10 cellular contexts compared by ENCODE assay signal in genomic region chr1:39632491-39633417, GRCh38. TPM values are rescaled to one million over a fixed set of nuclear protein-coding genes. Genes with fewer than 3 reads are reported as not detected.
DNase-seq lines count a peak whose midpoint lies in the region; ATAC-seq and TF ChIP-seq lines count a peak whose summit lies in the region.
"Had no signal": no experiment of that assay in that cellular context is flagged by ENCODE, and none has a peak within 500 bp of the region (broad histone marks: within the 10 kb centered on the region; RNA-seq: fewer than 3 reads in every experiment).

No MANE protein-coding gene starts in this region.

- peaks cover 3% of the 10 kb centered on the region for H3K9me3 Mint-ChIP-seq in glutamatergic neuron (ENCODE audit: unreplicated experiment)
- H3K9me3 Mint-ChIP-seq: activated naive CD8-positive, alpha-beta T cell treated with anti-CD3 and anti-CD28 coated beads, Interleukin-2, amount 10 ng/mL, durations not matched to agents 7 days and 5 days had no signal

- ATAC-seq in PC-3 (peak; percentile 89), GM21526 (IDR thresholded peaks at IDR 0.05; ENCODE audit: low FRiP score, unreplicated experiment) (no peak)

- DNase-seq in PC-3 (peak; percentile 39), glutamatergic neuron (peak; percentile 72), osteoblast (ENCODE audit: insufficient read length, low spot score, missing footprints) (peak; percentile 97), T-helper 9 cell (no peak), amniotic stem cell (lab: John Stamatoyannopoulos, UW) (no peak), NCI-H1105 (lab: John Stamatoyannopoulos, UW) (no peak)
- DNase-seq: activated naive CD8-positive, alpha-beta T cell treated with anti-CD3 and anti-CD28 coated beads, Interleukin-2, amount 10 ng/mL, durations not matched to agents 7 days and 5 days had no signal

- H2AFZ ChIP-seq in PC-3 (ENCODE audit: low read length) (peak overlapping the region; percentile 68), osteoblast (ENCODE audit: low read length) (peak overlapping the region; percentile 12)

- H3K4me3 ChIP-seq in BLaER1 treated with 17β-estradiol and CSF1 and Interleukin-3, amounts not matched to agents 10 nM and 100 nM = no peak overlapping the region
- H3K4me3 ChIP-seq in PC-3 (ENCODE audit: low read length) = no peak overlapping the region; the same call in 1 of the 2 replicates
- H3K4me3 ChIP-seq in osteoblast (ENCODE audit: insufficient read depth, low read length) = peak overlapping the region; percentile 50
- H3K4me3 ChIP-seq: SJSA1 had no signal

- intact Hi-C loops in PC-3 (cut with micrococcal nuclease) = no loop called here

- TF ChIP-seq CTCF in PC-3 (conservative IDR thresholded peaks at IDR 0.05; ENCODE audit: low read depth, low read length) (no peak), glutamatergic neuron (IDR thresholded peaks at IDR 0.05; ENCODE audit: partially characterized antibody, unreplicated experiment) (no peak), osteoblast (IDR thresholded peaks at IDR 0.05; ENCODE audit: extremely low read depth, low read depth, low read length) (no peak)

- peaks cover 0 to 43% (median 12%) of the 10 kb centered on the region in 11 experiments; a peak in 12 of 22 replicates for H3K36me3 ChIP-seq in BLaER1 treated with 17β-estradiol and CSF1 and Interleukin-3, amounts not matched to agents 10 nM and 100 nM
- H3K36me3 ChIP-seq in PC-3 (ENCODE audit: low read depth, low read length) = no peaks in the 10 kb centered on the region
- H3K36me3 ChIP-seq in osteoblast (ENCODE audit: insufficient read depth, low read length) = peaks cover 5% of the 10 kb centered on the region

- H3K79me2 ChIP-seq in PC-3 (ENCODE audit: low read length) (no peaks in the 10 kb centered on the region), osteoblast (ENCODE audit: insufficient read depth, low read length) (no peaks in the 10 kb centered on the region)

- peaks cover 18% of the 10 kb centered on the region for H3K27me3 Mint-ChIP-seq in glutamatergic neuron (ENCODE audit: unreplicated experiment)

- H3K4me1 Mint-ChIP-seq in glutamatergic neuron (ENCODE audit: low read depth, unreplicated experiment) = peaks cover 27% of the 10 kb centered on the region
- H3K4me1 Mint-ChIP-seq: activated naive CD8-positive, alpha-beta T cell treated with anti-CD3 and anti-CD28 coated beads, Interleukin-2, amount 10 ng/mL, durations not matched to agents 7 days and 5 days had no signal

- peak overlapping the region; percentile 20 for H3K4me3 Mint-ChIP-seq in glutamatergic neuron (ENCODE audit: unreplicated experiment)
- H3K4me3 Mint-ChIP-seq: activated naive CD8-positive, alpha-beta T cell treated with anti-CD3 and anti-CD28 coated beads, Interleukin-2, amount 10 ng/mL, durations not matched to agents 7 days and 5 days had no signal

- peak overlapping the region in 4 of 11 experiments; percentile 38 to 61 (median 48); a peak in 7 of 22 replicates for H3K27ac ChIP-seq in BLaER1 treated with 17β-estradiol and CSF1 and Interleukin-3, amounts not matched to agents 10 nM and 100 nM
- H3K27ac ChIP-seq in PC-3 (ENCODE audit: low read length) (no peak overlapping the region), osteoblast (ENCODE audit: low read depth, low read length) (peak overlapping the region; percentile 11)
- H3K27ac ChIP-seq: SJSA1 had no signal

- H3K9me2 ChIP-seq in PC-3 (replicated peaks; ENCODE audit: low read length) = no peaks in the 10 kb centered on the region

- peak overlapping the region in 1 of 11 experiments; percentile 16; a peak in 1 of 22 replicates for H3K9ac ChIP-seq in BLaER1 treated with 17β-estradiol and CSF1 and Interleukin-3, amounts not matched to agents 10 nM and 100 nM
- H3K9ac ChIP-seq in PC-3 (ENCODE audit: low read length) = peak overlapping the region; percentile 17; the same call in 1 of the 2 replicates

- no peak overlapping the region for H3K27ac Mint-ChIP-seq in glutamatergic neuron (ENCODE audit: unreplicated experiment)
- H3K27ac Mint-ChIP-seq: activated naive CD8-positive, alpha-beta T cell treated with anti-CD3 and anti-CD28 coated beads, Interleukin-2, amount 10 ng/mL, durations not matched to agents 7 days and 5 days had no signal

- CTCF ChIA-PET in PC-3 (lab: Charles Lee) = no interaction called here

- H3K4me1 ChIP-seq in BLaER1 treated with 17β-estradiol and CSF1 and Interleukin-3, amounts not matched to agents 10 nM and 100 nM = peaks cover 0 to 78% (median 63%) of the 10 kb centered on the region in 10 experiments; a peak in 16 of 20 replicates
- H3K4me1 ChIP-seq in PC-3 (ENCODE audit: insufficient read depth, low read length) (no peaks in the 10 kb centered on the region), osteoblast (ENCODE audit: insufficient read depth, low read length) (peaks cover 14% of the 10 kb centered on the region)

- POLR2A ChIA-PET in PC-3 (lab: Charles Lee; ENCODE audit: unreplicated experiment) = no interaction called here

- peak overlapping the region in 7 of 11 experiments; percentile 5 to 60 (median 36); a peak in 10 of 22 replicates for H3K4me2 ChIP-seq in BLaER1 treated with 17β-estradiol and CSF1 and Interleukin-3, amounts not matched to agents 10 nM and 100 nM
- H3K4me2 ChIP-seq in PC-3 (ENCODE audit: low read length) = peak overlapping the region; percentile 73
- peak overlapping the region; percentile 70 for H3K4me2 ChIP-seq in osteoblast (ENCODE audit: insufficient read depth, low read length)

- no peaks in the 10 kb centered on the region for H4K20me1 ChIP-seq in BLaER1 treated with 17β-estradiol and CSF1 and Interleukin-3, amounts not matched to agents 10 nM and 100 nM
- H4K20me1 ChIP-seq in PC-3 (ENCODE audit: low read length) (no peaks in the 10 kb centered on the region), osteoblast (ENCODE audit: insufficient read depth, low read length) (no peaks in the 10 kb centered on the region)

- no peaks in the 10 kb centered on the region for H3F3A ChIP-seq in PC-3 (ENCODE audit: low read length, unreplicated experiment)

- BruUV-seq in PC-3 (replicated peaks; lab: Mats Ljungman, UMichigan) = no TSS peak

- peaks cover 8% of the 10 kb centered on the region for H3K36me3 Mint-ChIP-seq in glutamatergic neuron (ENCODE audit: unreplicated experiment)
- H3K36me3 Mint-ChIP-seq: activated naive CD8-positive, alpha-beta T cell treated with anti-CD3 and anti-CD28 coated beads, Interleukin-2, amount 10 ng/mL, durations not matched to agents 7 days and 5 days had no signal

- no peaks in the 10 kb centered on the region for H3K27me3 ChIP-seq in BLaER1 treated with 17β-estradiol and CSF1 and Interleukin-3, amounts not matched to agents 10 nM and 100 nM
- H3K27me3 ChIP-seq in PC-3 (ENCODE audit: low read length) (peaks cover 13% of the 10 kb centered on the region), osteoblast (ENCODE audit: insufficient read depth, low read length) (peaks cover 5% of the 10 kb centered on the region)
- H3K27me3 ChIP-seq: SJSA1 had no signal

- peaks cover 0 to 5% (median 0%) of the 10 kb centered on the region in 11 experiments; a peak in 1 of 22 replicates for H3K9me3 ChIP-seq in BLaER1 treated with 17β-estradiol and CSF1 and Interleukin-3, amounts not matched to agents 10 nM and 100 nM (replicated peaks in 1 of 11)
- H3K9me3 ChIP-seq in PC-3 (ENCODE audit: low read length) (no peaks in the 10 kb centered on the region), osteoblast (ENCODE audit: low read depth, low read length) (no peaks in the 10 kb centered on the region)
- H3K9me3 ChIP-seq: SJSA1 had no signal

RNA-seq across cellular contexts. Expression of gene HEYL, which starts 6.7 kb away (rescaled TPM):
- total RNA-seq in PC-3 (2014; rRNA removed) = 0.12 TPM in 1 of 2 replicates, not detected in the other
- 9.0 TPM for total RNA-seq in glutamatergic neuron (ENCODE audit: unreplicated experiment)
- total RNA-seq in osteoblast = under 0.01 TPM in 2 replicates
- total RNA-seq: activated naive CD8-positive, alpha-beta T cell treated with anti-CD3 and anti-CD28 coated beads, Interleukin-2, amount 10 ng/mL, durations not matched to agents 7 days and 5 days had no signal

RNA-seq across cellular contexts. Expression of gene NT5C1A, which starts 39.2 kb away (rescaled TPM):
- total RNA-seq in PC-3 (2014; rRNA removed) (not detected in 2 replicates), glutamatergic neuron (ENCODE audit: unreplicated experiment) (not detected), osteoblast (not detected in 2 replicates)
- total RNA-seq: activated naive CD8-positive, alpha-beta T cell treated with anti-CD3 and anti-CD28 coated beads, Interleukin-2, amount 10 ng/mL, durations not matched to agents 7 days and 5 days; SJSA1 had no signal

RNA-seq across cellular contexts. Expression of gene PABPC4, which starts 56.2 kb away (rescaled TPM):
- total RNA-seq in PC-3 (2014; rRNA removed) (136 and 187 TPM in 2 replicates), glutamatergic neuron (ENCODE audit: unreplicated experiment) (131 TPM), osteoblast (158 and 182 TPM in 2 replicates)

RNA-seq across cellular contexts. Expression of gene HPCAL4, which starts 58.5 kb away (rescaled TPM):
- total RNA-seq in PC-3 (2014; rRNA removed) (0.04 and 0.12 TPM in 2 replicates), glutamatergic neuron (ENCODE audit: unreplicated experiment) (not detected), osteoblast (not detected in 2 replicates)

Comparison
In these comparisons a context has a peak if more than half of its experiments do, and no peak if none do; other contexts are left out.
1. DNase-seq: peak in PC-3 (single experiment), glutamatergic neuron (single experiment) and osteoblast (single experiment); none in T-helper 9 cell (single experiment), amniotic stem cell (single experiment) and NCI-H1105 (single experiment).
2. Peak in every context shown above with its lines, with median percentiles within 50 percentile points of each other: H3K4me2 ChIP-seq.